In the genomic region with DNA sequence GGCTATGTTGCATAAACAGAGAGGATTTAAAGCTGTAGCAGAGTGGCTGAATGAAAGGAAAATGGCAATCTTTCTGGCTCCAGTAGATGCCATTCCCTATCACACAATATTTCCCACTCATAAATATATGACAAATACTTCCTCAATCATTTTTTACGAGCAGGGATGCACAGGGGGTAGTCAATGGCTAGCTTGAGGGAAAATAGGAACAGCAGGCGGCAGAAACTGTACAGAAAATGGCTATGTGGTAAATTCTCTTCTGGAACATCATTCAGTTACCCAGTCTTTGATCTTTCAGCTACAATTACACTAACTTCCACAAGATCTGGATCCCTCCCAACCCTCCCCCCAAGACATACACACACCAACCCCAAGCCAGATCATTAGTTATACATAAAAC, we compare ENCODE assay signal across 1 cellular context.
TF ChIP-seq lines count a peak whose summit lies in the region.

No MANE protein-coding gene starts in this region.

TF ChIP-seq in GM23338, 12 proteins besides CTCF, POLR2A, EP300 and RAD21:
- TF ChIP-seq, protein P1, sequence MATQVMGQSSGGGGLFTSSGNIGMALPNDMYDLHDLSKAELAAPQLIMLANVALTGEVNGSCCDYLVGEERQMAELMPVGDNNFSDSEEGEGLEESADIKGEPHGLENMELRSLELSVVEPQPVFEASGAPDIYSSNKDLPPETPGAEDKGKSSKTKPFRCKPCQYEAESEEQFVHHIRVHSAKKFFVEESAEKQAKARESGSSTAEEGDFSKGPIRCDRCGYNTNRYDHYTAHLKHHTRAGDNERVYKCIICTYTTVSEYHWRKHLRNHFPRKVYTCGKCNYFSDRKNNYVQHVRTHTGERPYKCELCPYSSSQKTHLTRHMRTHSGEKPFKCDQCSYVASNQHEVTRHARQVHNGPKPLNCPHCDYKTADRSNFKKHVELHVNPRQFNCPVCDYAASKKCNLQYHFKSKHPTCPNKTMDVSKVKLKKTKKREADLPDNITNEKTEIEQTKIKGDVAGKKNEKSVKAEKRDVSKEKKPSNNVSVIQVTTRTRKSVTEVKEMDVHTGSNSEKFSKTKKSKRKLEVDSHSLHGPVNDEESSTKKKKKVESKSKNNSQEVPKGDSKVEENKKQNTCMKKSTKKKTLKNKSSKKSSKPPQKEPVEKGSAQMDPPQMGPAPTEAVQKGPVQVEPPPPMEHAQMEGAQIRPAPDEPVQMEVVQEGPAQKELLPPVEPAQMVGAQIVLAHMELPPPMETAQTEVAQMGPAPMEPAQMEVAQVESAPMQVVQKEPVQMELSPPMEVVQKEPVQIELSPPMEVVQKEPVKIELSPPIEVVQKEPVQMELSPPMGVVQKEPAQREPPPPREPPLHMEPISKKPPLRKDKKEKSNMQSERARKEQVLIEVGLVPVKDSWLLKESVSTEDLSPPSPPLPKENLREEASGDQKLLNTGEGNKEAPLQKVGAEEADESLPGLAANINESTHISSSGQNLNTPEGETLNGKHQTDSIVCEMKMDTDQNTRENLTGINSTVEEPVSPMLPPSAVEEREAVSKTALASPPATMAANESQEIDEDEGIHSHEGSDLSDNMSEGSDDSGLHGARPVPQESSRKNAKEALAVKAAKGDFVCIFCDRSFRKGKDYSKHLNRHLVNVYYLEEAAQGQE (IDR thresholded peaks at IDR 0.05; ENCODE audit: unreplicated experiment), result no peak
